ENCODE assay signal across 1 cellular context in the genomic region with DNA sequence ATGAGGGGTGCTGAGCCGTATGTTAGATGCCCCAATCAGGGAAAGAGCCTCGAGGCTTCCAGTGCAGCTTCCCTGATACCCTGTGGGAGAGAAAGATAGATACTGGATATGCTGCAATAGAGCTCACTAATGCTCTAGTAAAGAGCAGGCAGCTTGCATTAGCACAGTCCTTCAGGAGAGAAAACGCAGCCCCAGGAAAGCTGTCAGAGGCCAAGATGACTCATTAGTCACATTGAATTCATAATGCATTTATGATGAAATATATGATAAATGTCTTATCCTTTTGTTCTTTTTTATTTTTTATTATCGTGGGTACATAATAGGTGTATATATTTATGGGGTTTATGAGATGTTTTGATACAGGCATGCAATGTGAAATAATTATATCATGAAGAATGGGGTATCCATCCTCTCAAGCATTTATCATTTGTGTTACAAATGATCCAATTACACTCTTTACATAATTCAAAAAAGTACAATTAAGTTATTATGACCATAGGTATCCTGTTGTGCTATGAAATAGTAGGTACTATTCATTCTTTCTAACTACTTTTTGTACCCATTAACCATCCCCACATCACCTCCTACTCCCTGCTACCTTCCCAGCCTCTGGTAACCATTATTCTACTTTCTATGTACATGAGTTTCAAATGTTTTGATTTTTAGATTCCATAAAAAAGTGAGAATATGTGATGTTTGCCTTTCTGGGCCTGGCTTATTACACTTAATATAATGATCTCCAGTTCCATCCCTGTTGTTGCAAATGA.
TF ChIP-seq lines count a peak whose summit lies in the region.

No MANE protein-coding gene starts in this region.

TF ChIP-seq in SK-N-SH, 30 proteins besides CTCF, POLR2A, EP300 and RAD21 (continued from another document):
- no peak for TF ChIP-seq RCOR1 (IDR thresholded peaks at IDR 0.05; ENCODE audit: low read length)
- TF ChIP-seq YY1 (IDR thresholded peaks at IDR 0.05; ENCODE audit: low read depth): no peak
